ENCODE assay signal across 10 cellular contexts in genomic region chr6:108945686-108946158, GRCh38.
DNase-seq lines count a peak whose midpoint lies in the region; ATAC-seq and TF ChIP-seq lines count a peak whose summit lies in the region.
"Had no signal": no experiment of that assay in that cellular context is flagged by ENCODE, and none has a peak within 500 bp of the region (broad histone marks: within the 10 kb centered on the region; RNA-seq: fewer than 3 reads in every experiment).

No MANE protein-coding gene starts in this region.

- H3K27ac Mint-ChIP-seq in HFFc6 (peak overlapping the region; percentile 99), endodermal cell (no peak overlapping the region)

- no peak overlapping the region for H3K27ac ChIP-seq in endodermal cell (ENCODE audit: low read depth, low read length)

- H3K4me3 Mint-ChIP-seq in HFFc6 (peak overlapping the region; percentile 87), endodermal cell (no peak overlapping the region)

- peaks cover 4% of the 10 kb centered on the region for H3K4me1 ChIP-seq in endodermal cell (ENCODE audit: control insufficient read depth, insufficient read depth, low read length)

- ATAC-seq in GM19023 (IDR thresholded peaks at IDR 0.05; ENCODE audit: unreplicated experiment) (no peak), HG02885 (IDR thresholded peaks at IDR 0.05; ENCODE audit: poor library complexity, unreplicated experiment) (no peak), HG02623 (IDR thresholded peaks at IDR 0.05; ENCODE audit: unreplicated experiment) (no peak)

- TF ChIP-seq CTCF in HFFc6 (IDR thresholded peaks at IDR 0.05) (no peak), endodermal cell (conservative IDR thresholded peaks at IDR 0.05) (no peak), lower leg skin (IDR thresholded peaks at IDR 0.05) (no peak)

- H3K36me3 Mint-ChIP-seq in HFFc6 (ENCODE audit: low read depth) (no peaks in the 10 kb centered on the region), endodermal cell (ENCODE audit: low read depth) (no peaks in the 10 kb centered on the region)

- H3K27me3 ChIP-seq in endodermal cell (ENCODE audit: control insufficient read depth, insufficient read depth, low read length, poor library complexity, severe bottlenecking): no peaks in the 10 kb centered on the region

- H3K9me3 Mint-ChIP-seq in HFFc6 (no peaks in the 10 kb centered on the region), endodermal cell (no peaks in the 10 kb centered on the region)

- intact Hi-C loops in lower leg skin (cut with DNase I; ENCODE audit: low total_unique reads): no loop called here

- no peaks in the 10 kb centered on the region for H3K9me3 ChIP-seq in endodermal cell (ENCODE audit: control insufficient read depth, low read length)

- TF ChIP-seq POLR2A in lower leg skin (IDR thresholded peaks at IDR 0.05): no peak

- H3K36me3 ChIP-seq in endodermal cell (ENCODE audit: control insufficient read depth, insufficient read depth, low read length): no peaks in the 10 kb centered on the region

- DNase-seq in HFFc6 (peak; percentile 25), endodermal cell (peak; percentile 69), lower leg skin (ENCODE audit: low spot score in 2 of 2) (peak; percentile 48 to 91), stromal cell of bone marrow (ENCODE audit: low read depth) (peak; percentile 80)
- no peak for DNase-seq in activated effector memory CD4-positive, alpha-beta T cell treated with Interleukin-2 at 50 U/mL for 16 hours
- DNase-seq: activated CD4-positive, CD25-positive, alpha-beta regulatory T cell; NCI-H1417 treated with DMSO at 0.1 percent for 48 hours had no signal

- H3K4me1 Mint-ChIP-seq in HFFc6 (ENCODE audit: low read depth): peaks cover 56% of the 10 kb centered on the region
- peaks cover 8% of the 10 kb centered on the region for H3K4me1 Mint-ChIP-seq in endodermal cell

- H3K27me3 Mint-ChIP-seq in HFFc6 (ENCODE audit: insufficient read depth): peaks cover 1% of the 10 kb centered on the region; the same call in 1 of the 2 replicates
- peaks cover 2% of the 10 kb centered on the region for H3K27me3 Mint-ChIP-seq in endodermal cell (ENCODE audit: insufficient read depth)

- H3K4me3 ChIP-seq in endodermal cell (ENCODE audit: low read length) (no peak overlapping the region), lower leg skin (ENCODE audit: low read depth, poor library complexity, severe bottlenecking) (no peak overlapping the region)

- H3K9ac ChIP-seq in endodermal cell (ENCODE audit: extremely low read depth, low read length, poor library complexity, severe bottlenecking): no peak overlapping the region

- 85 to 88% methylated on average over 10 of the region's 10 CpGs for WGBS in endodermal cell (ENCODE audit: insufficient coverage in 1 of 2, insufficient read length in 1 of 2), 2 experiments
- WGBS in lower leg skin, 2 donors: 18 to 30% methylated on average over 10 of the region's 10 CpGs
